In genomic region chr13:72983085-72983768, GRCh38 we compare ENCODE assay signal across 16 cellular contexts.
DNase-seq lines count a peak whose midpoint lies in the region; FAIRE-seq and TF ChIP-seq lines count a peak whose summit lies in the region.
"Had no signal": no experiment of that assay in that cellular context is flagged by ENCODE, and none has a peak within 500 bp of the region (broad histone marks: within the 10 kb centered on the region; RNA-seq: fewer than 3 reads in every experiment).

No MANE protein-coding gene starts in this region.

- TF ChIP-seq CTCF in astrocyte (IDR thresholded peaks at IDR 0.05; ENCODE audit: insufficient read depth, low read depth, low read length), result no peak
- no peak for TF ChIP-seq CTCF in keratinocyte (optimal IDR thresholded peaks at IDR 0.05 in 1 of 3, IDR thresholded peaks at IDR 0.05 in 1 of 3, conservative IDR thresholded peaks at IDR 0.05 in 1 of 3; ENCODE audit: extremely low read depth in 1 of 3, insufficient read depth in 2 of 3, low read length in 3 of 3)

- no peak overlapping the region for H3K4me3 ChIP-seq in astrocyte (ENCODE audit: insufficient read depth, low read depth, low read length)
- H3K4me3 ChIP-seq in keratinocyte (ENCODE audit: control insufficient read depth in 2 of 3, extremely low read depth in 1 of 3, insufficient read depth in 2 of 3, low read depth in 1 of 3, low read length in 3 of 3), result no peak overlapping the region
- no peak overlapping the region for H3K4me3 ChIP-seq in small intestine (ENCODE audit: low read depth in 1 of 2, low read length in 2 of 2)

- DNase-seq in GM04504 (ENCODE audit: low read depth) (peak; percentile 50), astrocyte (ENCODE audit: low read depth) (peak; percentile 13), keratinocyte (ENCODE audit: low read depth, low spot score) (no peak), small intestine (peak; percentile 85), NCI-H146 treated with DMSO at 0.1 percent for 48 hours (lab: John Stamatoyannopoulos, UW; ENCODE audit: unreplicated experiment) (no peak), NCI-H510A (lab: John Stamatoyannopoulos, UW) (no peak), ecto neural progenitor cell (ENCODE audit: low spot score) (no peak)
- DNase-seq in activated CD4-positive, alpha-beta T cell treated with anti-CD3 and anti-CD28 coated beads, Interleukin-2, amount 10 ng/mL, durations not matched to agents 24 days and 14 days, result no peak
- DNase-seq: DMS79 treated with DMSO at 0.1 percent for 48 hours; effector memory CD8-positive, alpha-beta T cell; H7; left ventricle myocardium superior; NCI-H2029; retina had no signal

- H3K27me3 ChIP-seq in astrocyte (ENCODE audit: insufficient read depth, low read length) (no peaks in the 10 kb centered on the region), keratinocyte (ENCODE audit: control insufficient read depth, extremely low read depth, insufficient read depth, low read length) (no peaks in the 10 kb centered on the region), small intestine (ENCODE audit: control insufficient read depth in 2 of 2, insufficient read depth in 2 of 2, low read length in 2 of 2) (no peaks in the 10 kb centered on the region)

- FAIRE-seq in astrocyte (lab: Jason Lieb, UNC) (no peak), keratinocyte (lab: Jason Lieb, UNC) (peak; percentile 23), small intestine (lab: Jason Lieb, UNC) (peak; percentile 85)

- 12 to 66% (median 41%) methylated on average over 5 of the region's 5 CpGs for WGBS in small intestine, 3 donors

- dilution Hi-C loops in keratinocyte (cut with MboI; ENCODE audit: extremely low pct_ligation_motif_present, low sequenced_read_pairs), result no loop called here

- H3K9me3 Mint-ChIP-seq in astrocyte (ENCODE audit: unreplicated experiment), result no peaks in the 10 kb centered on the region
- H3K9me3 Mint-ChIP-seq in activated CD4-positive, alpha-beta T cell treated with anti-CD3 and anti-CD28 coated beads, Interleukin-2, amount 10 ng/mL, durations not matched to agents 24 days and 14 days, result no peaks in the 10 kb centered on the region
- H3K9me3 Mint-ChIP-seq: activated T-helper 2 cell treated with anti-CD3 and anti-CD28 coated beads, Interferon-gamma antibody, Interleukin-2, Interleukin-4, amounts not matched to agents 10 μg/mL and 5 μg/mL and 100 μg/mL, durations not matched to agents 14 hours and 24 hours and 36 hours; effector memory CD8-positive, alpha-beta T cell had no signal

- no peaks in the 10 kb centered on the region for H3K27me3 Mint-ChIP-seq in astrocyte (ENCODE audit: low read depth, unreplicated experiment)
- H3K27me3 Mint-ChIP-seq in activated CD4-positive, alpha-beta T cell treated with anti-CD3 and anti-CD28 coated beads, Interleukin-2, amount 10 ng/mL, durations not matched to agents 24 days and 14 days, result no peaks in the 10 kb centered on the region
- H3K27me3 Mint-ChIP-seq: effector memory CD8-positive, alpha-beta T cell had no signal

- intact Hi-C loops in activated CD4-positive, alpha-beta T cell treated with anti-CD3 and anti-CD28 coated beads, Interleukin-2, amount 10 ng/mL, durations not matched to agents 24 days and 14 days (cut with micrococcal nuclease), result no loop called here

- H3K4me1 Mint-ChIP-seq in astrocyte (ENCODE audit: low read depth, unreplicated experiment), result peaks cover 3% of the 10 kb centered on the region
- H3K4me1 Mint-ChIP-seq in activated CD4-positive, alpha-beta T cell treated with anti-CD3 and anti-CD28 coated beads, Interleukin-2, amount 10 ng/mL, durations not matched to agents 24 days and 14 days, result no peaks in the 10 kb centered on the region

- no peaks in the 10 kb centered on the region for H3K4me1 ChIP-seq in astrocyte (ENCODE audit: insufficient read depth, low read length)
- no peaks in the 10 kb centered on the region for H3K4me1 ChIP-seq in keratinocyte (ENCODE audit: control insufficient read depth, extremely low read depth, insufficient read depth, low read length)
- H3K4me1 ChIP-seq in small intestine (ENCODE audit: control insufficient read depth in 2 of 2, insufficient read depth in 1 of 2, low read depth in 1 of 2, low read length in 1 of 2), result peaks cover 0 to 3% of the 10 kb centered on the region in 2 donors

- H3K9me3 ChIP-seq in astrocyte (ENCODE audit: insufficient read depth, low read depth, low read length), result no peaks in the 10 kb centered on the region
- no peaks in the 10 kb centered on the region for H3K9me3 ChIP-seq in keratinocyte (ENCODE audit: control insufficient read depth, low read depth, low read length)
- no peaks in the 10 kb centered on the region for H3K9me3 ChIP-seq in small intestine (ENCODE audit: control insufficient read depth, low read depth)

- H3K4me2 ChIP-seq in astrocyte (ENCODE audit: low read length) (no peak overlapping the region), keratinocyte (ENCODE audit: control insufficient read depth, extremely low read depth, insufficient read depth, low read depth, low read length) (no peak overlapping the region)

- H3K36me3 ChIP-seq in astrocyte (ENCODE audit: insufficient read depth, low read length) (no peaks in the 10 kb centered on the region), keratinocyte (ENCODE audit: control insufficient read depth in 2 of 2, extremely low read depth in 1 of 2, insufficient read depth in 2 of 2, low read length in 2 of 2) (no peaks in the 10 kb centered on the region), small intestine (ENCODE audit: control insufficient read depth in 2 of 2, insufficient read depth in 2 of 2, low read length in 2 of 2) (no peaks in the 10 kb centered on the region)

- no peak overlapping the region for H3K27ac ChIP-seq in astrocyte (ENCODE audit: low read depth, low read length)
- H3K27ac ChIP-seq in keratinocyte (ENCODE audit: control insufficient read depth, insufficient read depth, low read length), result no peak overlapping the region
- peak overlapping the region; percentile 80 to 87 for H3K27ac ChIP-seq in small intestine (ENCODE audit: low read depth in 1 of 2, low read length in 1 of 2)
- H3K27ac ChIP-seq: HL-60 had no signal

- no peak overlapping the region for H2AFZ ChIP-seq in astrocyte (ENCODE audit: low read depth, low read length)
- no peak overlapping the region for H2AFZ ChIP-seq in keratinocyte (ENCODE audit: control insufficient read depth, low read length)

- no peaks in the 10 kb centered on the region for H3K79me2 ChIP-seq in astrocyte (ENCODE audit: insufficient read depth, low read length)
- no peaks in the 10 kb centered on the region for H3K79me2 ChIP-seq in keratinocyte (ENCODE audit: control insufficient read depth, insufficient read depth, low read length)

- H3K9ac ChIP-seq in astrocyte (ENCODE audit: low read length), result no peak overlapping the region
- no peak overlapping the region for H3K9ac ChIP-seq in keratinocyte (ENCODE audit: control insufficient read depth, extremely low read depth, insufficient read depth, low read length)

- H3K9me1 ChIP-seq in keratinocyte (ENCODE audit: control insufficient read depth, extremely low read depth, insufficient read depth, low read length), result no peaks in the 10 kb centered on the region

- no peaks in the 10 kb centered on the region for H4K20me1 ChIP-seq in astrocyte (ENCODE audit: insufficient read depth, low read length)
- no peaks in the 10 kb centered on the region for H4K20me1 ChIP-seq in keratinocyte (ENCODE audit: control insufficient read depth, extremely low read depth, insufficient read depth, low read length)

- H3K27ac Mint-ChIP-seq in astrocyte (ENCODE audit: unreplicated experiment), result no peak overlapping the region
- no peak overlapping the region for H3K27ac Mint-ChIP-seq in activated CD4-positive, alpha-beta T cell treated with anti-CD3 and anti-CD28 coated beads, Interleukin-2, amount 10 ng/mL, durations not matched to agents 24 days and 14 days
- H3K27ac Mint-ChIP-seq: activated T-helper 2 cell treated with anti-CD3 and anti-CD28 coated beads, Interferon-gamma antibody, Interleukin-2, Interleukin-4, amounts not matched to agents 10 μg/mL and 5 μg/mL and 100 μg/mL, durations not matched to agents 14 hours and 24 hours and 36 hours; effector memory CD8-positive, alpha-beta T cell had no signal

- no peak overlapping the region for H3K4me3 Mint-ChIP-seq in astrocyte (ENCODE audit: unreplicated experiment)
- no peak overlapping the region for H3K4me3 Mint-ChIP-seq in activated CD4-positive, alpha-beta T cell treated with anti-CD3 and anti-CD28 coated beads, Interleukin-2, amount 10 ng/mL, durations not matched to agents 24 days and 14 days
- H3K4me3 Mint-ChIP-seq: effector memory CD8-positive, alpha-beta T cell had no signal

- H3K36me3 Mint-ChIP-seq in astrocyte (ENCODE audit: low read depth, unreplicated experiment), result no peaks in the 10 kb centered on the region
- peaks cover 2% of the 10 kb centered on the region for H3K36me3 Mint-ChIP-seq in activated CD4-positive, alpha-beta T cell treated with anti-CD3 and anti-CD28 coated beads, Interleukin-2, amount 10 ng/mL, durations not matched to agents 24 days and 14 days (ENCODE audit: low read depth)

Comparison
In these comparisons a context has a peak if more than half of its experiments do, and no peak if none do; other contexts are left out.
1. DNase-seq: peak in GM04504 (single experiment), astrocyte (single experiment) and small intestine (single experiment); none in keratinocyte (single experiment), activated CD4-positive, alpha-beta T cell treated with anti-CD3 and anti-CD28 coated beads, Interleukin-2, amount 10 ng/mL, durations not matched to agents 24 days and 14 days (single experiment), NCI-H146 treated with DMSO at 0.1 percent for 48 hours (single experiment), NCI-H510A (single experiment) and ecto neural progenitor cell (single experiment).
2. H3K27ac ChIP-seq: peak in small intestine (2 of 2); none in astrocyte (single experiment) and keratinocyte (single experiment).